1 cellular context compared by ENCODE assay signal in the genomic region with DNA sequence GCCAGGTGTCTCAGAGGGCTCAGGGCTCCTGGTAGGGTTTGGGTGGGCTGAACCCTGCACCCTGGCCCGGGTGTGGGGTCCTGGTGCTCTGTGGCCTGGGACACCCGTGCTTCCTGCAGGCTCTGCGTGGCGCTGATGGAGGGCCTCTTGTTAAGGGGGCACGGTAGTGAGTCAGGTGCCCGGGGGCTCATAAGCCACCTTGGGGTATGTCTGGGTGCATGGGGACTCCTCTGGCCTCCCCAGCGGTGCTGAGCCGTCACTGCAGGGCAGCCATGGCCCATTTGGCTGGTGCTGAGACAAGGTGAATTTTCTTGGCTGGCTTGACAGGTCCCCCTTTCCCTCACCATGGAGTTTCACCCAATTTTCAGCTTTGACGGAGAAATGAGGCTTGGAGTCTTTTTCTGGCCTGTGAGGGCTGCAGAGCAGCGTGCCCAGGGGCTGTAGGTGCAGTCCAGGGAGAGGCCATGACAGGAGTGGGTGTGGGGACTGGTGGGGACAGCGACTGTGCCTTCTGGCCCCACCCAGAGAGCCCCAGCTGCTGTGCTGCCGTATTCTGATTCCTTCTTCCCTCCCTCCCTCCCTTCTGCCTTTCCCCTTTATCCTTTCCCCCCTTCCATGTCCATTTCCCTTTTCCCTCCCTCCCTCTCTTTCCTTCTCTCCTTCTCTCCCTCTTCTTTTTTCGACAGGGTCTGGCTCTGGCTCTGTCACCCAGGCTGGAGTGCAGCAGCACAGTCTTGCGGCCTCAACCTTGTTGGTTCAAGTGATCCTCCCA.
TF ChIP-seq lines count a peak whose summit lies in the region.

No MANE protein-coding gene starts in this region.

TF ChIP-seq in WTC11, 78 proteins besides CTCF, POLR2A, EP300 and RAD21:
- TF ChIP-seq, protein P1, sequence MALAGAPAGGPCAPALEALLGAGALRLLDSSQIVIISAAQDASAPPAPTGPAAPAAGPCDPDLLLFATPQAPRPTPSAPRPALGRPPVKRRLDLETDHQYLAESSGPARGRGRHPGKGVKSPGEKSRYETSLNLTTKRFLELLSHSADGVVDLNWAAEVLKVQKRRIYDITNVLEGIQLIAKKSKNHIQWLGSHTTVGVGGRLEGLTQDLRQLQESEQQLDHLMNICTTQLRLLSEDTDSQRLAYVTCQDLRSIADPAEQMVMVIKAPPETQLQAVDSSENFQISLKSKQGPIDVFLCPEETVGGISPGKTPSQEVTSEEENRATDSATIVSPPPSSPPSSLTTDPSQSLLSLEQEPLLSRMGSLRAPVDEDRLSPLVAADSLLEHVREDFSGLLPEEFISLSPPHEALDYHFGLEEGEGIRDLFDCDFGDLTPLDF (CRISPR knock-in tag; IDR thresholded peaks at IDR 0.05): no peak
- TF ChIP-seq GABPB1 (CRISPR knock-in tag; IDR thresholded peaks at IDR 0.05) (no peak), ELF4 (CRISPR knock-in tag; IDR thresholded peaks at IDR 0.05; ENCODE audit: low read depth) (no peak), USF2 (CRISPR knock-in tag; IDR thresholded peaks at IDR 0.05) (no peak), MYBL2 (CRISPR knock-in tag; IDR thresholded peaks at IDR 0.05) (no peak), ZBTB21 (CRISPR knock-in tag; IDR thresholded peaks at IDR 0.05; ENCODE audit: borderline replicate concordance) (no peak)
